In genomic region chr3:115436767-115437301, GRCh38 we compare ENCODE assay signal across 10 cellular contexts.
A peak's percentile ranks its signal among the peaks of the same experiment; 100 is the strongest.
DNase-seq lines count a peak whose midpoint lies in the region; ATAC-seq and TF ChIP-seq lines count a peak whose summit lies in the region.
"Had no signal": no experiment of that assay in that cellular context is flagged by ENCODE, and none has a peak within 500 bp of the region (broad histone marks: within the 10 kb centered on the region; RNA-seq: fewer than 3 reads in every experiment).

No MANE protein-coding gene starts in this region.

- no peaks in the 10 kb centered on the region for H3K27me3 ChIP-seq in MG63
- H3K27me3 ChIP-seq in adrenal gland: no peaks in the 10 kb centered on the region

- no peaks in the 10 kb centered on the region for H3K4me1 ChIP-seq in adrenal gland (replicated peaks in 1 of 2)

- peak in 4 of 6 experiments; percentile 19 to 40 (median 27) for TF ChIP-seq CTCF in adrenal gland (IDR thresholded peaks at IDR 0.05)

- H3K27ac ChIP-seq in adrenal gland: no peak overlapping the region
- H3K27ac ChIP-seq: coronary artery had no signal

- H3K36me3 ChIP-seq in MG63: no peaks in the 10 kb centered on the region
- H3K36me3 ChIP-seq in adrenal gland (replicated peaks in 1 of 2): no peaks in the 10 kb centered on the region

- ATAC-seq in HG03196 (IDR thresholded peaks at IDR 0.05; ENCODE audit: unreplicated experiment): no peak
- no peak for ATAC-seq in GM18870 (IDR thresholded peaks at IDR 0.05; ENCODE audit: unreplicated experiment)
- ATAC-seq in GM18907 (IDR thresholded peaks at IDR 0.05; ENCODE audit: unreplicated experiment): no peak
- ATAC-seq: stimulated activated naive B cell treated with anti-CD40 and anti-IgM and Interleukin-4, amounts not matched to agents 10 μg/mL and 1 μg/mL and 100 μg/mL, for 72 hours had no signal

- H3K9me3 ChIP-seq in MG63: no peaks in the 10 kb centered on the region
- H3K9me3 ChIP-seq in adrenal gland (replicated peaks in 1 of 3): no peaks in the 10 kb centered on the region

- no peak overlapping the region for H3K4me3 ChIP-seq in MG63
- no peak overlapping the region for H3K4me3 ChIP-seq in adrenal gland
- H3K4me3 ChIP-seq: coronary artery had no signal

- DNase-seq in DMS53 (lab: John Stamatoyannopoulos, UW): peak; percentile 51
- peak; percentile 87 for DNase-seq in MG63
- peak; percentile 28 to 70 (median 62) for DNase-seq in adrenal gland
- DNase-seq in kidney tubule cell (ENCODE audit: low spot score): peak; percentile 89
- no peak for DNase-seq in activated T-cell treated with anti-CD3 and anti-CD28 coated beads for 4 hours
- DNase-seq: stimulated activated naive B cell treated with anti-CD40 and anti-IgM and Interleukin-4, amounts not matched to agents 10 μg/mL and 1 μg/mL and 100 μg/mL, for 72 hours had no signal

- intact Hi-C loops in adrenal gland (cut with DNase I): no loop called here

- WGBS in adrenal gland, 4 donors: 47 to 59% (median 54%) methylated on average over 5 of the region's 5 CpGs

- TF ChIP-seq POLR2A in adrenal gland (IDR thresholded peaks at IDR 0.05): no peak
